ENCODE assay signal across 9 cellular contexts in the genomic region with DNA sequence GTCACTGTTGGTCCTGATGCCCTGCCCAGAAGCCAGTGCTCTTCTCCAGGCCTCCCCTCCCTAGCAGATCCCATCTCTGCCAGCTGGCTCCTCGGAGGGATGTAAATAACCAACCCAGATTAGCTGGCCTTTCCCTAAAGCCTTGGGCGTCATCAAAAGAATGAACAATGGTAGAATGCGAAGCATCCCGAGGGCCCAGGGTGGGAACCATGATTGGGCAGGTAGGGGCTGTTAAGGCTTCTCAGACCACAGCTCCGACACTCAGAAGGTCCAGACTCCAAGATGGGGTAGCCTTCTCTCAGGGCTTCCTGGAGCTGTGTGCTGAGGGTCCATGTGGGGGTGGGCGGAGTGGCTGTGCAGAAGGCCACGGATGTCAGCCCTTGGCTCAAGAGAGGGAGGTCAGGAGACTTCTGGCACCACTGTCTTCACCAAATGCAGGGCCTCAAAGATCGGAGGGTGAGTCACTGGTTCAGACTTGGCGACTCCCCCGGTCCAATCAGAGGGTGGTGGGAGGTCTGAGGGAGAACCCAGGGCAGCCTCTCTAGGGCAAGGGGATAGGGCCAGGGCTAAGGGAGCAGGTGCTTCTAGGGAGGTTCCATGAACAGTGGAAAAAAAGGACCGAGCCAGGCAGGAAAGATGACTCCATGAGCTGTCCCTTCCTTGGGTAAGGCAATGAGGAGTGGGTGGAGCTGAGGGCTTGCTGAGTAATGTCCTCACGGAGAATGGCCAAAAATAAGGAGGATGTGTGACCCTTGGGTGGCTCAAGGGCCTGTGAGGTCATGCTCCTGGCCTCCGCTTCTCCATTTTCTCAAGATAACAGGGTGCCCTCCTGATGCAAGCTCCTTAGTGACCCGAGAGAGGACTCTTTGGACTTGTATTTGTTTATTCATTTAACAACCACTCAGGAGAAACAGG.
A peak's percentile ranks its signal among the peaks of the same experiment; 100 is the strongest.
DNase-seq lines count a peak whose midpoint lies in the region; ATAC-seq and TF ChIP-seq lines count a peak whose summit lies in the region.
"Had no signal": no experiment of that assay in that cellular context is flagged by ENCODE, and none has a peak within 500 bp of the region (broad histone marks: within the 10 kb centered on the region; RNA-seq: fewer than 3 reads in every experiment).

No MANE protein-coding gene starts in this region.

- peaks cover 18 to 21% of the 10 kb centered on the region in 2 donors for H3K4me1 ChIP-seq in muscle layer of duodenum (ENCODE audit: control insufficient read depth in 1 of 2, insufficient read depth in 2 of 2, low read length in 2 of 2)

- no peaks in the 10 kb centered on the region for H3K36me3 ChIP-seq in muscle layer of duodenum (ENCODE audit: control insufficient read depth in 1 of 2, insufficient read depth in 2 of 2, low read length in 2 of 2)

- H3K4me3 ChIP-seq in cardiac fibroblast (replicated peaks in 1 of 2; ENCODE audit: low read depth in 2 of 2, low read length in 2 of 2) (no peak overlapping the region), muscle layer of duodenum (ENCODE audit: low read depth in 1 of 2, low read length in 2 of 2) (no peak overlapping the region)

- peak overlapping the region; percentile 45 for H3K27ac ChIP-seq in muscle layer of duodenum (ENCODE audit: low read length)
- H3K27ac ChIP-seq: epithelial cell of prostate had no signal

- no peaks in the 10 kb centered on the region for H3K9me3 ChIP-seq in muscle layer of duodenum (ENCODE audit: control insufficient read depth in 1 of 2, low read length in 2 of 2)

- DNase-seq in AG20443 (ENCODE audit: low spot score), result peak; percentile 78
- DNase-seq in HUDEP-2 (lab: John Stamatoyannopoulos, UW; ENCODE audit: unreplicated experiment in 76 of 76), result peak in 57 of 76 experiments; percentile 8 to 79 (median 42)
- peak; percentile 67 to 78 for DNase-seq in cardiac fibroblast (ENCODE audit: low read depth in 2 of 2)
- no peak for DNase-seq in stimulated activated CD4-positive, alpha-beta T cell treated with anti-CD3 and anti-CD28 coated beads, Interleukin-2, amount 100 ng/mL, for 48 hours
- no peak for DNase-seq in DMS79 (lab: John Stamatoyannopoulos, UW)
- no peak for DNase-seq in globus pallidus (ENCODE audit: low spot score)

- H3K27me3 ChIP-seq in muscle layer of duodenum (ENCODE audit: low read depth, low read length), result no peaks in the 10 kb centered on the region

- ATAC-seq in HG03039 (IDR thresholded peaks at IDR 0.05; ENCODE audit: unreplicated experiment), result no peak

- TF ChIP-seq CTCF in cardiac fibroblast (IDR thresholded peaks at IDR 0.05; ENCODE audit: low read depth, low read length), result no peak

Comparison
In these comparisons a context has a peak if more than half of its experiments do, and no peak if none do; other contexts are left out.
1. DNase-seq: peak in AG20443 (single experiment), HUDEP-2 (57 of 76) and cardiac fibroblast (2 of 2); none in stimulated activated CD4-positive, alpha-beta T cell treated with anti-CD3 and anti-CD28 coated beads, Interleukin-2, amount 100 ng/mL, for 48 hours (0 of 2), DMS79 (single experiment) and globus pallidus (single experiment).